In the genomic region with DNA sequence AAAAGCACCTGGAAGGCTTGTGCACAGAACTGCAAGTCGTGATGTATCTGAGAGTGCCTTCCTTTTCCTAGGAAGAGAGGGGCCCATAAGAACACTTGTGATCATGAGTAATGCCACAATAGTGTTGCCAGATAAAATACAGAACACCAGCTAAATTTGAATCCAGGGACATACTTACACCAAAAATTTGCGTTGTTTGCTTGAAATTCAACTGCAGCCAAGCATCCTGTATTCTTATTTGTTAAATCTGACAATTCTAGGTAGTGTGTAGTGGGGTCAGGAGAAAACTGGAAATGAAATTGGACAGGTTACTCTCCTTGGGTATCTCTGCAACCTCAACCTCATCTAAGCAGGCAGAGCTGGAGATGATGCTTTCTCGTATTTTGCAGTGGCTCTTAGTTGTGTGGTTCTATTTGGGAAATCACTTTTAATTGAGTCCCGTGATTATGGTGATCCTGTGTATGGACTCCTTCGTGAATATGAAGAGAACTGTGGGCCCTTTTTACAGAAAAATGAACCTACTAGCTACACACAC, we compare ENCODE assay signal across 15 cellular contexts. TPM values are rescaled to one million over a fixed set of nuclear protein-coding genes. Genes with fewer than 3 reads are reported as not detected.
A peak's percentile ranks its signal among the peaks of the same experiment; 100 is the strongest.
DNase-seq lines count a peak whose midpoint lies in the region; ATAC-seq, FAIRE-seq and TF ChIP-seq lines count a peak whose summit lies in the region.
"Had no signal": no experiment of that assay in that cellular context is flagged by ENCODE, and none has a peak within 500 bp of the region (broad histone marks: within the 10 kb centered on the region; RNA-seq: fewer than 3 reads in every experiment).

No MANE protein-coding gene starts in this region.

- peak overlapping the region; percentile 89 for H3K27ac Mint-ChIP-seq in activated T-cell treated with anti-CD3 and anti-CD28 coated beads, Interleukin-2, amount 50 U/mL, for 24 hours
- H3K27ac Mint-ChIP-seq: progenitor cell of endocrine pancreas, WTC11 had no signal

- no peak for TF ChIP-seq EP300 in K562 (IDR thresholded peaks at IDR 0.05; ENCODE audit: low read length)

- H3K27ac ChIP-seq in K562 (ENCODE audit: extremely low read depth, low read depth, low read length) (no peak overlapping the region), smooth muscle cell (ENCODE audit: low read depth) (no peak overlapping the region)
- H3K27ac ChIP-seq: SK-N-MC, suprapubic skin had no signal

- 26% methylated on average over 5 of the region's 5 CpGs for WGBS in K562 (ENCODE audit: insufficient coverage, low coverage, missing lambda C conversion rate)
- 50% methylated on average over 5 of the region's 5 CpGs for WGBS in smooth muscle cell (ENCODE audit: low lambda C conversion rate)

- no peak for TF ChIP-seq RAD21 in K562 (CRISPR knock-in tag; conservative IDR thresholded peaks at IDR 0.05 in 1 of 2, IDR thresholded peaks at IDR 0.05 in 1 of 2)

- H3K9me1 ChIP-seq in K562 (ENCODE audit: control insufficient read depth, insufficient read depth, low read length), result no peaks in the 10 kb centered on the region

- CTCF ChIA-PET in K562 (lab: Yijun Ruan, JAX; ENCODE audit: low intra/inter-chr PET ratio), result interaction anchor here (0.5 to 8.1 kb wide), 7 partner anchors 12 to 398 kb away, joined by 3 to 167 read pairs (median 6); partner anchors contain the start of genes NXPH3 and SLC35B1

- intact Hi-C loops in K562 (cut with micrococcal nuclease), result loop anchor here (1.0 to 10.0 kb wide), 3 partner anchors 125 to 302 kb away; partner anchors contain the start of genes DLX3 and PHB1

- peaks cover 38% of the 10 kb centered on the region for H3K4me1 Mint-ChIP-seq in activated T-cell treated with anti-CD3 and anti-CD28 coated beads, Interleukin-2, amount 50 U/mL, for 24 hours (ENCODE audit: low read depth)

- no peak for TF ChIP-seq POLR2A in K562 (conservative IDR thresholded peaks at IDR 0.05)

- H3K36me3 Mint-ChIP-seq in activated T-cell treated with anti-CD3 and anti-CD28 coated beads, Interleukin-2, amount 50 U/mL, for 24 hours (ENCODE audit: low read depth), result peaks cover 20% of the 10 kb centered on the region

- DNase-seq in activated T-cell treated with anti-CD3 and anti-CD28 coated beads, Interleukin-2, amount 50 U/mL, for 24 hours, result no peak
- DNase-seq in activated T-cell treated with anti-CD3 and anti-CD28 coated beads, Interleukin-2, amount 50 U/mL, for 1 hour, result no peak
- DNase-seq in K562 (ENCODE audit: extremely low read depth in 1 of 4, low spot score in 3 of 4) (no peak), NCI-H82 (lab: John Stamatoyannopoulos, UW) (no peak), smooth muscle cell (lab: John Stamatoyannopoulos, UW; ENCODE audit: unreplicated experiment) (no peak)
- no peak for DNase-seq in stimulated activated naive CD8-positive, alpha-beta T cell treated with anti-CD3 and anti-CD28 coated beads, Interleukin-15, Interleukin-2, amounts not matched to agents 100 U/mL and 50 U/mL, for 24 hours
- DNase-seq: NCI-H510A had no signal

- no peaks in the 10 kb centered on the region; the same call in 1 of the 2 replicates for H4K20me1 ChIP-seq in K562 (replicated peaks; ENCODE audit: control insufficient read depth, insufficient read depth, low read length)
- H4K20me1 ChIP-seq in smooth muscle cell (ENCODE audit: low read depth), result no peaks in the 10 kb centered on the region

- ATAC-seq in K562 (no peak), GM18870 (IDR thresholded peaks at IDR 0.05; ENCODE audit: unreplicated experiment) (no peak)
- ATAC-seq in stimulated activated naive CD8-positive, alpha-beta T cell treated with anti-CD3 and anti-CD28 coated beads, Interleukin-15, Interleukin-2, amounts not matched to agents 100 U/mL and 50 U/mL, for 24 hours, result peak; percentile 27

- peaks cover 13% of the 10 kb centered on the region for H3F3A ChIP-seq in smooth muscle cell (ENCODE audit: low read depth)

- H3K4me1 ChIP-seq in K562 (replicated peaks in 1 of 2; ENCODE audit: control insufficient read depth in 2 of 2, insufficient read depth in 2 of 2, low read length in 2 of 2) (peaks cover 0 to 4% of the 10 kb centered on the region in 2 experiments; a peak in 1 of 5 replicates), smooth muscle cell (ENCODE audit: low read depth) (peaks cover 8% of the 10 kb centered on the region)

- no peaks in the 10 kb centered on the region for H3K27me3 Mint-ChIP-seq in activated T-cell treated with anti-CD3 and anti-CD28 coated beads, Interleukin-2, amount 50 U/mL, for 24 hours

- POLR2A ChIA-PET in K562 (lab: Yijun Ruan, JAX), result interaction anchor here (0.6 to 2.0 kb wide), 6 partner anchors 12 to 203 kb away, joined by 3 to 5 read pairs (median 4); partner anchors contain the start of gene SLC35B1

- H3K9me3 ChIP-seq in K562 (replicated peaks; ENCODE audit: control insufficient read depth, insufficient read depth, low read depth, low read length), result no peaks in the 10 kb centered on the region
- no peaks in the 10 kb centered on the region for H3K9me3 ChIP-seq in smooth muscle cell (replicated peaks; ENCODE audit: low read depth)
- H3K9me3 ChIP-seq: MG63, suprapubic skin had no signal

- no peak for FAIRE-seq in K562 (lab: Jason Lieb, UNC)
- FAIRE-seq: D721Med had no signal

- no peak overlapping the region for H3K4me2 ChIP-seq in K562 (ENCODE audit: insufficient read depth, low read length)
- no peak overlapping the region for H3K4me2 ChIP-seq in smooth muscle cell

- TF ChIP-seq CTCF in LNCAP (IDR thresholded peaks at IDR 0.05) (peak; percentile 19; the same call in 1 of the 2 replicates), K562 (IDR thresholded peaks at IDR 0.05 in 2 of 3, conservative IDR thresholded peaks at IDR 0.05 in 1 of 3; ENCODE audit: insufficient read depth in 2 of 3, low read depth in 1 of 3, low read length in 3 of 3) (no peak), smooth muscle cell (IDR thresholded peaks at IDR 0.05; ENCODE audit: borderline replicate concordance, insufficient read depth, poor library complexity, severe bottlenecking) (no peak)

- H3K36me3 ChIP-seq in K562 (ENCODE audit: control insufficient read depth, insufficient read depth, low read length), result peaks cover 8% of the 10 kb centered on the region; the same call in 1 of the 3 replicates
- H3K36me3 ChIP-seq in smooth muscle cell (ENCODE audit: low read depth), result no peaks in the 10 kb centered on the region

- H3K4me3 ChIP-seq in K562 (no peak overlapping the region), smooth muscle cell (no peak overlapping the region)
- H3K4me3 ChIP-seq: MG63, SK-N-MC, suprapubic skin had no signal

- H2AFZ ChIP-seq in K562 (ENCODE audit: low read depth, low read length) (0 out of 2 replicates have a peak overlapping the region, but pooled peaks have one; percentile 2), smooth muscle cell (ENCODE audit: low read depth) (no peak overlapping the region)

- H3K27me3 ChIP-seq in K562 (ENCODE audit: control insufficient read depth in 2 of 2, insufficient read depth in 2 of 2, low read length in 2 of 2) (no peaks in the 10 kb centered on the region; a peak in 1 of 5 replicates), smooth muscle cell (ENCODE audit: low read depth) (no peaks in the 10 kb centered on the region)

- in situ Hi-C loops in K562 (cut with MboI), result loop anchor here (5.0 kb wide), 2 partner anchors 123 to 283 kb away; partner anchors contain the start of gene PHB1

- H3K79me2 ChIP-seq in K562 (ENCODE audit: control insufficient read depth, insufficient read depth, low read length) (no peaks in the 10 kb centered on the region), smooth muscle cell (ENCODE audit: low read depth) (no peaks in the 10 kb centered on the region)

- H3K9me3 Mint-ChIP-seq in activated T-cell treated with anti-CD3 and anti-CD28 coated beads, Interleukin-2, amount 50 U/mL, for 24 hours, result no peaks in the 10 kb centered on the region
- H3K9me3 Mint-ChIP-seq: WTC11 had no signal

- BruUV-seq in K562 (replicated peaks; lab: Mats Ljungman, UMichigan), result no TSS peak

- H3K4me3 Mint-ChIP-seq in activated T-cell treated with anti-CD3 and anti-CD28 coated beads, Interleukin-2, amount 50 U/mL, for 24 hours, result peak overlapping the region; percentile 23

- H3K9ac ChIP-seq in K562 (ENCODE audit: insufficient read depth in 1 of 2, low read depth in 2 of 2, low read length in 2 of 2) (no peak overlapping the region), smooth muscle cell (ENCODE audit: low read depth) (no peak overlapping the region)

RNA-seq across cellular contexts. Expression of gene SLC35B1, which starts 12.0 kb away (rescaled TPM):
- total RNA-seq in K562 (2011; cell fraction: chromatin; rRNA removed; ENCODE audit: low replicate concordance), result 115 and 192 TPM in 2 replicates
- 145 and 163 TPM in 2 replicates for total RNA-seq in K562 (2011; cell fraction: nucleolus; rRNA removed)
- total RNA-seq in K562 (2011; cell fraction: nucleoplasm; rRNA removed), result 170 and 177 TPM in 2 replicates
- total RNA-seq in K562 (2014; rRNA removed) (51.4 and 58.8 TPM in 2 replicates), K562 (2014; rRNA removed; fragmentation: Illumina TruSeq; extraction: Trizol) (76.4 and 77.1 TPM in 2 replicates), K562 (2015; rRNA removed; fragmentation: Illumina TruSeq; extraction: Trizol) (64.1 and 74.2 TPM in 2 replicates), K562 (2021) (66.2 and 66.3 TPM in 2 replicates), smooth muscle cell (116 and 126 TPM in 2 replicates)
- polyA plus RNA-seq in K562 (2011; rRNA removed) (87.9 and 103 TPM in 2 replicates), K562 (2014; fragmentation: Illumina TruSeq; extraction: Trizol) (70.7 and 71.3 TPM in 2 replicates), K562 (2014; fragmentation: Nextera tagmentation; extraction: Ambion mirVana) (10 to 100 TPM; 62.0 to 64.4 TPM), K562 (2014; rRNA removed) (53.4 and 54.3 TPM in 2 replicates), smooth muscle cell (98.9 and 111 TPM in 2 replicates)
- polyA plus RNA-seq in K562 (2011; cell fraction: cytosol; rRNA removed), result 75.0 and 110 TPM in 2 replicates
- 141 and 182 TPM in 2 replicates for polyA plus RNA-seq in K562 (2011; cell fraction: nucleus; rRNA removed)
- 67.9 and 71.4 TPM in 2 replicates for polyA plus RNA-seq in K562 (2012)
- 58.8 and 75.1 TPM in 2 replicates for polyA minus RNA-seq in K562 (2011; rRNA and poly(A)+ RNA removed)
- polyA minus RNA-seq in K562 (2011; cell fraction: cytosol; rRNA and poly(A)+ RNA removed), result 43.5 and 45.8 TPM in 2 replicates
- 41.2 and 65.6 TPM in 2 replicates for polyA minus RNA-seq in K562 (2011; cell fraction: nucleus; rRNA and poly(A)+ RNA removed)

RNA-seq across cellular contexts. Expression of gene SPOP, which starts 17.9 kb away (rescaled TPM):
- 52.8 and 102 TPM in 2 replicates for total RNA-seq in K562 (2011; cell fraction: chromatin; rRNA removed; ENCODE audit: low replicate concordance)
- 29.2 and 35.5 TPM in 2 replicates for total RNA-seq in K562 (2011; cell fraction: nucleolus; rRNA removed)
- total RNA-seq in K562 (2011; cell fraction: nucleoplasm; rRNA removed), result 46.6 and 74.1 TPM in 2 replicates
- total RNA-seq in K562 (2014; rRNA removed), result 34.2 and 46.7 TPM in 2 replicates
- total RNA-seq in K562 (2014; rRNA removed; fragmentation: Illumina TruSeq; extraction: Trizol), result 38.5 and 43.0 TPM in 2 replicates
- 39.7 and 40.6 TPM in 2 replicates for total RNA-seq in K562 (2015; rRNA removed; fragmentation: Illumina TruSeq; extraction: Trizol)
- 52.6 and 52.7 TPM in 2 replicates for total RNA-seq in K562 (2021)
- polyA plus RNA-seq in K562 (2011; rRNA removed), result 63.3 and 68.0 TPM in 2 replicates
- polyA plus RNA-seq in K562 (2011; cell fraction: cytosol; rRNA removed), result 44.2 and 55.4 TPM in 2 replicates
- polyA plus RNA-seq in K562 (2011; cell fraction: nucleus; rRNA removed), result 38.3 and 55.5 TPM in 2 replicates
- 39.4 and 42.1 TPM in 2 replicates for polyA plus RNA-seq in K562 (2012)
- polyA plus RNA-seq in K562 (2014; fragmentation: Illumina TruSeq; extraction: Trizol), result 49.7 and 54.7 TPM in 2 replicates
- 10 to 100 TPM; 39.6 to 65.9 TPM for polyA plus RNA-seq in K562 (2014; fragmentation: Nextera tagmentation; extraction: Ambion mirVana)
- 34.4 and 36.1 TPM in 2 replicates for polyA plus RNA-seq in K562 (2014; rRNA removed)
- polyA minus RNA-seq in K562 (2011; rRNA and poly(A)+ RNA removed), result 60.1 and 66.0 TPM in 2 replicates
- polyA minus RNA-seq in K562 (2011; cell fraction: cytosol; rRNA and poly(A)+ RNA removed), result 39.5 and 53.6 TPM in 2 replicates
- polyA minus RNA-seq in K562 (2011; cell fraction: nucleus; rRNA and poly(A)+ RNA removed), result 22.8 and 34.5 TPM in 2 replicates
- total RNA-seq in smooth muscle cell, result 36.5 and 55.0 TPM in 2 replicates
- 54.9 and 69.8 TPM in 2 replicates for polyA plus RNA-seq in smooth muscle cell
